In genomic region chr2:174635015-174635593, GRCh38 we compare ENCODE assay signal across 11 cellular contexts. TPM values are rescaled to one million over a fixed set of nuclear protein-coding genes. Genes with fewer than 3 reads are reported as not detected.
A peak's percentile ranks its signal among the peaks of the same experiment; 100 is the strongest.
DNase-seq lines count a peak whose midpoint lies in the region; ATAC-seq lines count a peak whose summit lies in the region.
"Had no signal": no experiment of that assay in that cellular context is flagged by ENCODE, and none has a peak within 500 bp of the region (broad histone marks: within the 10 kb centered on the region; RNA-seq: fewer than 3 reads in every experiment).

No MANE protein-coding gene starts in this region.

- no peaks in the 10 kb centered on the region for H3K9me3 ChIP-seq in CD4-positive, alpha-beta memory T cell (ENCODE audit: control insufficient read depth in 1 of 2, low read length in 2 of 2)
- no peaks in the 10 kb centered on the region for H3K9me3 ChIP-seq in trophoblast cell (ENCODE audit: insufficient read depth, low read depth, low read length)

- no peak overlapping the region for H4K12ac ChIP-seq in trophoblast cell (ENCODE audit: low read depth, low read length)

- H3K27ac ChIP-seq in CD4-positive, alpha-beta memory T cell (ENCODE audit: low read depth, low read length), result peak overlapping the region; percentile 76
- peak overlapping the region; percentile 31 for H3K27ac ChIP-seq in cingulate gyrus (ENCODE audit: low read depth, low read length)
- H3K27ac ChIP-seq in trophoblast cell (ENCODE audit: low read depth, low read length), result peak overlapping the region; percentile 82
- H3K27ac ChIP-seq: VCaP had no signal

- peak overlapping the region; percentile 83 for H2BK120ac ChIP-seq in trophoblast cell (ENCODE audit: insufficient read depth, low read length, poor library complexity)

- H3K9ac ChIP-seq in trophoblast cell (ENCODE audit: low read length), result no peak overlapping the region

- H3K4ac ChIP-seq in trophoblast cell (ENCODE audit: low read depth, low read length), result peak overlapping the region; percentile 19

- peak overlapping the region; percentile 54 to 72 for H3K4me3 ChIP-seq in CD4-positive, alpha-beta memory T cell (ENCODE audit: low read length in 2 of 2)
- peak overlapping the region; percentile 60 for H3K4me3 ChIP-seq in Jurkat, Clone E6-1 (ENCODE audit: low read length)
- H3K4me3 ChIP-seq in trophoblast cell (ENCODE audit: low read depth, low read length), result no peak overlapping the region

- H4K91ac ChIP-seq in trophoblast cell (ENCODE audit: low read depth, low read length), result peak overlapping the region; percentile 77

- ATAC-seq in HG02763 (IDR thresholded peaks at IDR 0.05; ENCODE audit: unreplicated experiment), result no peak

- peak overlapping the region; percentile 89 to 98 (median 94) for H3K27ac Mint-ChIP-seq in CD4-positive, alpha-beta memory T cell

- H4K8ac ChIP-seq in trophoblast cell (ENCODE audit: low read depth, low read length), result peak overlapping the region; percentile 20

- WGBS in trophoblast cell (ENCODE audit: extremely low coverage, insufficient coverage, insufficient read length), result no CpG with 5 or more reads among the region's 3 CpGs

- peaks cover 18 to 39% of the 10 kb centered on the region in 2 donors for H3K36me3 Mint-ChIP-seq in CD4-positive, alpha-beta memory T cell

- no peak overlapping the region for H3K23ac ChIP-seq in trophoblast cell (ENCODE audit: low read length)

- peaks cover 2% of the 10 kb centered on the region for H3K79me2 ChIP-seq in trophoblast cell (ENCODE audit: control insufficient read depth, insufficient read depth, low read length, poor library complexity)

- peaks cover 23% of the 10 kb centered on the region for H3K79me1 ChIP-seq in trophoblast cell (ENCODE audit: low read length)

- H3K14ac ChIP-seq in trophoblast cell (ENCODE audit: low read length), result peak overlapping the region; percentile 13

- H2BK12ac ChIP-seq in trophoblast cell (ENCODE audit: low read length), result peak overlapping the region; percentile 35

- peak overlapping the region; percentile 18 for H3K4me2 ChIP-seq in trophoblast cell (ENCODE audit: low read length)

- peaks cover 4% of the 10 kb centered on the region for H3K36me3 ChIP-seq in CD4-positive, alpha-beta memory T cell (ENCODE audit: insufficient read depth, low read length)
- H3K36me3 ChIP-seq in trophoblast cell (ENCODE audit: control insufficient read depth in 1 of 2, insufficient read depth in 2 of 2, low read length in 2 of 2), result peaks cover 1 to 5% of the 10 kb centered on the region in 2 experiments

- no peak for DNase-seq in CD4-positive, alpha-beta memory T cell
- no peak for DNase-seq in Jurkat, Clone E6-1 (ENCODE audit: low read depth, low spot score)
- DNase-seq in trophoblast cell, result peak in 1 of 2 donors; percentile 32
- no peak for DNase-seq in dedifferentiated amniotic fluid mesenchymal stem cell (ENCODE audit: extremely low spot score)
- DNase-seq in effector CD4-positive, alpha-beta T cell, result no peak
- no peak for DNase-seq in KG1 (lab: John Stamatoyannopoulos, UW)
- DNase-seq: DMS79, NCI-H345 had no signal

- no peaks in the 10 kb centered on the region for H3K27me3 Mint-ChIP-seq in CD4-positive, alpha-beta memory T cell

- no peaks in the 10 kb centered on the region for H3K27me3 ChIP-seq in CD4-positive, alpha-beta memory T cell (ENCODE audit: insufficient read depth, low read length)
- no peaks in the 10 kb centered on the region for H3K27me3 ChIP-seq in trophoblast cell (ENCODE audit: insufficient read depth, low read length)

- peaks cover 45 to 84% (median 54%) of the 10 kb centered on the region in 4 donors for H3K4me1 Mint-ChIP-seq in CD4-positive, alpha-beta memory T cell

- H2AFZ ChIP-seq in trophoblast cell (ENCODE audit: insufficient read depth, low read length, poor library complexity), result no peak overlapping the region

- H3K9me3 Mint-ChIP-seq in CD4-positive, alpha-beta memory T cell, result peaks cover 0 to 2% (median 0%) of the 10 kb centered on the region in 8 donors

- CTCF ChIA-PET in CD4-positive, alpha-beta memory T cell (lab: Charles Lee; ENCODE audit: partially characterized antibody), result interaction anchor here (0.8 to 5.0 kb wide), 15 partner anchors 18 to 175 kb away, joined by 3 to 48 read pairs (median 4); partner anchors contain the start of gene WIPF1

- intact Hi-C loops in CD4-positive, alpha-beta memory T cell (cut with micrococcal nuclease), result loop anchor here (2.0 kb wide), 1 partner anchor 26 kb away; no protein-coding TSS in a partner anchor

- H3K18ac ChIP-seq in trophoblast cell (ENCODE audit: low read length), result peak overlapping the region; percentile 68

- no peak overlapping the region for H2AK5ac ChIP-seq in trophoblast cell (ENCODE audit: low read length)

- peak overlapping the region; percentile 91 to 94 (median 92) for H3K4me3 Mint-ChIP-seq in CD4-positive, alpha-beta memory T cell

- POLR2A ChIA-PET in CD4-positive, alpha-beta memory T cell (lab: Charles Lee; ENCODE audit: partially characterized antibody), result interaction anchor here (0.7 to 4.8 kb wide), 15 partner anchors 9 to 146 kb away, joined by 3 to 139 read pairs (median 5); partner anchors contain the start of gene WIPF1

- peaks cover 51% of the 10 kb centered on the region for H3K4me1 ChIP-seq in CD4-positive, alpha-beta memory T cell (ENCODE audit: insufficient read depth, low read length)
- peaks cover 23% of the 10 kb centered on the region in 2 experiments for H3K4me1 ChIP-seq in trophoblast cell (ENCODE audit: control insufficient read depth in 1 of 2, insufficient read depth in 2 of 2, low read length in 2 of 2)

- peak overlapping the region; percentile 66 for H2BK5ac ChIP-seq in trophoblast cell (ENCODE audit: low read depth, low read length, poor library complexity)

RNA-seq across cellular contexts. Expression of gene WIPF1, which starts 37.5 kb away (rescaled TPM):
- total RNA-seq in CD4-positive, alpha-beta memory T cell, result 100 to 1,000 TPM; 483 to 484 TPM
- polyA plus RNA-seq in CD4-positive, alpha-beta memory T cell, result 100 to 1,000 TPM in 1 of 2 donors, 10 to 100 TPM in 1; 79.2 to 169 TPM
- polyA plus RNA-seq in Jurkat, Clone E6-1 (2012; ENCODE audit: insufficient read depth, insufficient read length), result 32.1 TPM
- polyA plus RNA-seq in trophoblast cell (2013), result 113 and 120 TPM in 2 replicates

Comparison
In these comparisons a context has a peak if more than half of its experiments do, and no peak if none do; other contexts are left out.
1. H3K27ac ChIP-seq: peak in every context shown above with its lines; median percentile 82 in trophoblast cell; 76 in CD4-positive, alpha-beta memory T cell; 31 in cingulate gyrus.